Comparison of ENCODE assay signal across 19 cellular contexts in the genomic region with DNA sequence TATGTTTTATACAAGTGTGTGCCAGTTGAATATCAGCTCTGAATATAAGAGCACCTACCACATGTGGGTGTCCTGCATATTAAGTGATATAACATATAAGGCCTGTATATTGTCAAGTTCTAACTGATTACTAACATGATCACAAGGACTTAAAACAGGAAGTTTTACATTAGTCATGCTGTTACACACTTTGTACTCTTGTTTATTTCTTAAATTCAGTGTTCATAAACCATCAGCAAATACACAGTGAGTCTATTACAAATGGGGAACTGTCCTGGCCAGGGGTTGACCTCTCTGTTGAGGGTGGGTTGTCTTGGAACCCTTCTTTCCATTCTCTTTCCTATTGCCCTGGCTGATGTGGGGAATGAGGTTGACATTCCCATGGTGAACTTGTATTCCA. TPM values are rescaled to one million over a fixed set of nuclear protein-coding genes. Genes with fewer than 3 reads are reported as not detected.
DNase-seq lines count a peak whose midpoint lies in the region; ATAC-seq and TF ChIP-seq lines count a peak whose summit lies in the region.
"Had no signal": no experiment of that assay in that cellular context is flagged by ENCODE, and none has a peak within 500 bp of the region (broad histone marks: within the 10 kb centered on the region; RNA-seq: fewer than 3 reads in every experiment).

No MANE protein-coding gene starts in this region.

- no peak overlapping the region for H3K4me3 Mint-ChIP-seq in CD14-positive monocyte
- H3K4me3 Mint-ChIP-seq in CD4-positive, alpha-beta memory T cell, result peak overlapping the region in 1 of 8 donors; percentile 3
- no peak overlapping the region for H3K4me3 Mint-ChIP-seq in activated T-helper 1 cell treated with anti-CD3 and anti-CD28 coated beads, Interleukin-12 subunit alpha, Interleukin-12 subunit beta, Interleukin-2, Interleukin-4 antibody, amounts not matched to agents 30 ng/mL and 10 ng/mL and 1 ng/mL, durations not matched to agents 14 hours and 24 hours and 36 hours
- H3K4me3 Mint-ChIP-seq: stimulated activated naive CD8-positive, alpha-beta T cell treated with anti-CD3 and anti-CD28 coated beads, Interleukin-15, amount 100 ng/mL, for 72 hours had no signal

- H3K9me3 Mint-ChIP-seq in CD14-positive monocyte, result peaks cover 0 to 2% (median 0%) of the 10 kb centered on the region in 7 donors
- H3K9me3 Mint-ChIP-seq in CD4-positive, alpha-beta memory T cell, result no peaks in the 10 kb centered on the region
- no peaks in the 10 kb centered on the region for H3K9me3 Mint-ChIP-seq in activated T-helper 1 cell treated with anti-CD3 and anti-CD28 coated beads, Interleukin-12 subunit alpha, Interleukin-12 subunit beta, Interleukin-2, Interleukin-4 antibody, amounts not matched to agents 30 ng/mL and 10 ng/mL and 1 ng/mL, durations not matched to agents 14 hours and 24 hours and 36 hours
- H3K9me3 Mint-ChIP-seq: stimulated activated naive CD8-positive, alpha-beta T cell treated with anti-CD3 and anti-CD28 coated beads, Interleukin-15, amount 100 ng/mL, for 72 hours had no signal

- DNase-seq in CD14-positive monocyte (ENCODE audit: low spot score), result peak; percentile 62
- DNase-seq in CD4-positive, alpha-beta memory T cell, result no peak
- no peak for DNase-seq in PC-3
- DNase-seq in epithelial cell of prostate (ENCODE audit: low read depth, low spot score), result peak; percentile 20
- DNase-seq in ACHN, result no peak
- no peak for DNase-seq in HK-2 (ENCODE audit: unreplicated experiment)
- DNase-seq in T-helper 1 cell, result no peak
- DNase-seq in activated T-helper 1 cell treated with anti-CD3 and anti-CD28 coated beads, Interleukin-12 subunit alpha, Interleukin-12 subunit beta, Interleukin-2, Interleukin-4 antibody, amounts not matched to agents 30 ng/mL and 10 ng/mL and 1 ng/mL, durations not matched to agents 14 hours and 24 hours and 36 hours (ENCODE audit: low spot score), result no peak
- DNase-seq: activated naive CD4-positive, alpha-beta T cell; gastrocnemius medialis; midbrain; NCI-H1417 treated with DMSO at 0.1 percent for 48 hours; Peyer's patch; stimulated activated CD4-positive, alpha-beta T cell treated with anti-CD3 and anti-CD28 coated beads, Interleukin-2, amount 100 ng/mL, for 24 hours; stimulated activated naive CD8-positive, alpha-beta T cell treated with anti-CD3 and anti-CD28 coated beads, Interleukin-15, amount 100 ng/mL, for 72 hours; T-helper 9 cell; upper lobe of left lung had no signal

- no TSS peak for BruUV-seq in PC-3 (replicated peaks; lab: Mats Ljungman, UMichigan)

- no peaks in the 10 kb centered on the region for H3K9me2 ChIP-seq in PC-3 (replicated peaks; ENCODE audit: low read length)

- H3K36me3 Mint-ChIP-seq in CD14-positive monocyte, result peaks cover 49 to 63% of the 10 kb centered on the region in 2 donors
- H3K36me3 Mint-ChIP-seq in CD4-positive, alpha-beta memory T cell, result peaks cover 72 to 81% of the 10 kb centered on the region in 2 donors
- peaks cover 45% of the 10 kb centered on the region for H3K36me3 Mint-ChIP-seq in activated T-helper 1 cell treated with anti-CD3 and anti-CD28 coated beads, Interleukin-12 subunit alpha, Interleukin-12 subunit beta, Interleukin-2, Interleukin-4 antibody, amounts not matched to agents 30 ng/mL and 10 ng/mL and 1 ng/mL, durations not matched to agents 14 hours and 24 hours and 36 hours (ENCODE audit: low read depth)

- H3K4me3 ChIP-seq in CD4-positive, alpha-beta memory T cell (ENCODE audit: low read length in 2 of 2), result no peak overlapping the region
- H3K4me3 ChIP-seq in PC-3 (ENCODE audit: low read length), result no peak overlapping the region
- H3K4me3 ChIP-seq: gastrocnemius medialis, Peyer's patch, SK-N-MC, upper lobe of left lung had no signal

- no peaks in the 10 kb centered on the region for H3K27me3 Mint-ChIP-seq in CD14-positive monocyte (ENCODE audit: low read depth in 3 of 3)
- no peaks in the 10 kb centered on the region for H3K27me3 Mint-ChIP-seq in CD4-positive, alpha-beta memory T cell
- no peaks in the 10 kb centered on the region for H3K27me3 Mint-ChIP-seq in activated T-helper 1 cell treated with anti-CD3 and anti-CD28 coated beads, Interleukin-12 subunit alpha, Interleukin-12 subunit beta, Interleukin-2, Interleukin-4 antibody, amounts not matched to agents 30 ng/mL and 10 ng/mL and 1 ng/mL, durations not matched to agents 14 hours and 24 hours and 36 hours (ENCODE audit: insufficient read depth)
- H3K27me3 Mint-ChIP-seq: progenitor cell of endocrine pancreas; stimulated activated naive CD8-positive, alpha-beta T cell treated with anti-CD3 and anti-CD28 coated beads, Interleukin-15, amount 100 ng/mL, for 72 hours had no signal

- no peak overlapping the region for H2AFZ ChIP-seq in PC-3 (ENCODE audit: low read length)

- in situ Hi-C loops in ACHN (cut with HindIII; ENCODE audit: low pct_ligation_motif_present, low pct_unique_long_range_greater_than_20kb, low sequenced_read_pairs), result no loop called here

- peak; percentile 35; the same call in 1 of the 2 replicates for ATAC-seq in PC-3
- ATAC-seq: gastrocnemius medialis; stimulated activated naive CD8-positive, alpha-beta T cell treated with anti-CD3 and anti-CD28 coated beads, Interleukin-15, amount 100 ng/mL, for 72 hours had no signal

- no peak overlapping the region for H3K27ac ChIP-seq in CD4-positive, alpha-beta memory T cell (ENCODE audit: low read depth, low read length)
- H3K27ac ChIP-seq in PC-3 (ENCODE audit: low read length) (no peak overlapping the region), epithelial cell of prostate (peak overlapping the region; percentile 45)
- H3K27ac ChIP-seq: gastrocnemius medialis, Peyer's patch, SK-N-MC had no signal

- intact Hi-C loops in CD14-positive monocyte (cut with micrococcal nuclease) (no loop called here), PC-3 (cut with micrococcal nuclease) (no loop called here)
- intact Hi-C loops in CD4-positive, alpha-beta memory T cell (cut with micrococcal nuclease), result loop anchor here (10.0 kb wide), 1 partner anchor 47 kb away; no protein-coding TSS in a partner anchor
- intact Hi-C loops in activated T-helper 1 cell treated with anti-CD3 and anti-CD28 coated beads, Interleukin-12 subunit alpha, Interleukin-12 subunit beta, Interleukin-2, Interleukin-4 antibody, amounts not matched to agents 30 ng/mL and 10 ng/mL and 1 ng/mL, durations not matched to agents 14 hours and 24 hours and 36 hours (cut with micrococcal nuclease), result no loop called here

- no peak overlapping the region for H3K4me2 ChIP-seq in PC-3 (ENCODE audit: low read length)

- H3F3A ChIP-seq in PC-3 (ENCODE audit: low read length, unreplicated experiment), result no peaks in the 10 kb centered on the region

- H3K36me3 ChIP-seq in CD4-positive, alpha-beta memory T cell (ENCODE audit: insufficient read depth, low read length), result peaks cover 41% of the 10 kb centered on the region
- H3K36me3 ChIP-seq in PC-3 (ENCODE audit: low read depth, low read length), result 0 out of 2 replicates have a peak, but pooled peaks cover 2% of the 10 kb centered on the region
- H3K36me3 ChIP-seq: gastrocnemius medialis had no signal

- H3K9ac ChIP-seq in PC-3 (ENCODE audit: low read length), result no peak overlapping the region

- H4K20me1 ChIP-seq in PC-3 (ENCODE audit: low read length), result no peaks in the 10 kb centered on the region

- H3K4me1 Mint-ChIP-seq in CD14-positive monocyte, result peaks cover 12% of the 10 kb centered on the region
- peaks cover 30 to 66% (median 53%) of the 10 kb centered on the region in 4 donors for H3K4me1 Mint-ChIP-seq in CD4-positive, alpha-beta memory T cell
- H3K4me1 Mint-ChIP-seq in activated T-helper 1 cell treated with anti-CD3 and anti-CD28 coated beads, Interleukin-12 subunit alpha, Interleukin-12 subunit beta, Interleukin-2, Interleukin-4 antibody, amounts not matched to agents 30 ng/mL and 10 ng/mL and 1 ng/mL, durations not matched to agents 14 hours and 24 hours and 36 hours (ENCODE audit: low read depth), result peaks cover 25% of the 10 kb centered on the region

- peak overlapping the region; percentile 79 to 91 (median 87) for H3K27ac Mint-ChIP-seq in CD14-positive monocyte
- H3K27ac Mint-ChIP-seq in CD4-positive, alpha-beta memory T cell, result peak overlapping the region in 5 of 7 donors; percentile 33 to 80 (median 63)
- no peak overlapping the region for H3K27ac Mint-ChIP-seq in activated T-helper 1 cell treated with anti-CD3 and anti-CD28 coated beads, Interleukin-12 subunit alpha, Interleukin-12 subunit beta, Interleukin-2, Interleukin-4 antibody, amounts not matched to agents 30 ng/mL and 10 ng/mL and 1 ng/mL, durations not matched to agents 14 hours and 24 hours and 36 hours
- H3K27ac Mint-ChIP-seq: progenitor cell of endocrine pancreas had no signal

- no peaks in the 10 kb centered on the region for H3K79me2 ChIP-seq in PC-3 (ENCODE audit: low read length)

- H3K9me3 ChIP-seq in CD4-positive, alpha-beta memory T cell (ENCODE audit: control insufficient read depth in 1 of 2, low read length in 2 of 2), result no peaks in the 10 kb centered on the region
- no peaks in the 10 kb centered on the region for H3K9me3 ChIP-seq in PC-3 (ENCODE audit: low read length)
- H3K9me3 ChIP-seq: gastrocnemius medialis, Peyer's patch, upper lobe of left lung had no signal

- H3K27me3 ChIP-seq in CD4-positive, alpha-beta memory T cell (ENCODE audit: insufficient read depth, low read length), result no peaks in the 10 kb centered on the region
- H3K27me3 ChIP-seq in PC-3 (ENCODE audit: low read length), result no peaks in the 10 kb centered on the region
- H3K27me3 ChIP-seq: gastrocnemius medialis, Peyer's patch, upper lobe of left lung had no signal

- POLR2A ChIA-PET in CD4-positive, alpha-beta memory T cell (lab: Charles Lee; ENCODE audit: partially characterized antibody), result interaction anchor here (1.0 kb wide), 1 partner anchor 20 kb away, joined by 3 read pairs; no protein-coding TSS in a partner anchor
- POLR2A ChIA-PET in PC-3 (lab: Charles Lee; ENCODE audit: unreplicated experiment), result no interaction called here

- CTCF ChIA-PET in CD4-positive, alpha-beta memory T cell (lab: Charles Lee; ENCODE audit: partially characterized antibody), result interaction anchor here (0.9 to 3.0 kb wide), 4 partner anchors 24 to 87 kb away, joined by 3 to 12 read pairs (median 4); no protein-coding TSS in a partner anchor
- CTCF ChIA-PET in PC-3 (lab: Charles Lee), result no interaction called here

- no peak for TF ChIP-seq CTCF in CD14-positive monocyte (IDR thresholded peaks at IDR 0.05)
- no peak for TF ChIP-seq CTCF in PC-3 (conservative IDR thresholded peaks at IDR 0.05; ENCODE audit: low read depth, low read length)

- peaks cover 16% of the 10 kb centered on the region for H3K4me1 ChIP-seq in CD4-positive, alpha-beta memory T cell (ENCODE audit: insufficient read depth, low read length)
- H3K4me1 ChIP-seq in PC-3 (ENCODE audit: insufficient read depth, low read length), result no peaks in the 10 kb centered on the region
- H3K4me1 ChIP-seq: gastrocnemius medialis, Peyer's patch, upper lobe of left lung had no signal

RNA-seq across cellular contexts. Expression of a gene that starts 19.1 kb away (rescaled TPM):
- polyA plus RNA-seq in CD14-positive monocyte, result 1 to 10 TPM; 1.8 to 3.0 TPM
- 10 to 100 TPM; 64.9 to 69.0 TPM for total RNA-seq in CD4-positive, alpha-beta memory T cell
- polyA plus RNA-seq in CD4-positive, alpha-beta memory T cell, result 10 to 100 TPM; 20.2 to 34.1 TPM
- total RNA-seq in PC-3 (2014; rRNA removed), result 2.1 and 2.7 TPM in 2 replicates
- 20.5 and 21.5 TPM in 2 replicates for total RNA-seq in activated T-helper 1 cell treated with anti-CD3 and anti-CD28 coated beads, Interleukin-12 subunit alpha, Interleukin-12 subunit beta, Interleukin-2, Interleukin-4 antibody, amounts not matched to agents 30 ng/mL and 10 ng/mL and 1 ng/mL, durations not matched to agents 14 hours and 24 hours and 36 hours

Comparison
In these comparisons a context has a peak if more than half of its experiments do, and no peak if none do; other contexts are left out.
1. DNase-seq: peak in CD14-positive monocyte (single experiment) and epithelial cell of prostate (single experiment); none in CD4-positive, alpha-beta memory T cell (0 of 5), PC-3 (single experiment), ACHN (single experiment), HK-2 (single experiment), T-helper 1 cell (0 of 5) and activated T-helper 1 cell treated with anti-CD3 and anti-CD28 coated beads, Interleukin-12 subunit alpha, Interleukin-12 subunit beta, Interleukin-2, Interleukin-4 antibody, amounts not matched to agents 30 ng/mL and 10 ng/mL and 1 ng/mL, durations not matched to agents 14 hours and 24 hours and 36 hours (single experiment).